In genomic region chr16:74867281-74867849, GRCh38 we compare ENCODE assay signal across 21 cellular contexts.
DNase-seq lines count a peak whose midpoint lies in the region; ATAC-seq, FAIRE-seq and TF ChIP-seq lines count a peak whose summit lies in the region.
"Had no signal": no experiment of that assay in that cellular context is flagged by ENCODE, and none has a peak within 500 bp of the region (broad histone marks: within the 10 kb centered on the region; RNA-seq: fewer than 3 reads in every experiment).

No MANE protein-coding gene starts in this region.

- H3K36me3 ChIP-seq in K562 (ENCODE audit: control insufficient read depth, insufficient read depth, low read length) (peaks cover 6% of the 10 kb centered on the region; the same call in 1 of the 3 replicates), adrenal gland (replicated peaks in 1 of 2) (peaks cover 0 to 9% of the 10 kb centered on the region in 2 donors), left ventricle myocardium inferior (peaks cover 9% of the 10 kb centered on the region)
- H3K36me3 ChIP-seq: thyroid gland had no signal

- H3K4me1 Mint-ChIP-seq in activated naive CD4-positive, alpha-beta T cell treated with anti-CD3 and anti-CD28 coated beads, Interleukin-2, amount 10 ng/mL, durations not matched to agents 7 days and 5 days: peaks cover 36% of the 10 kb centered on the region
- peaks cover 10% of the 10 kb centered on the region for H3K4me1 Mint-ChIP-seq in type B pancreatic cell (ENCODE audit: unreplicated experiment)

- no peak for TF ChIP-seq RAD21 in K562 (CRISPR knock-in tag; conservative IDR thresholded peaks at IDR 0.05 in 1 of 2, IDR thresholded peaks at IDR 0.05 in 1 of 2)

- no peak for TF ChIP-seq CTCF in K562 (IDR thresholded peaks at IDR 0.05 in 2 of 3, conservative IDR thresholded peaks at IDR 0.05 in 1 of 3; ENCODE audit: insufficient read depth in 2 of 3, low read depth in 1 of 3, low read length in 3 of 3)
- no peak for TF ChIP-seq CTCF in type B pancreatic cell (conservative IDR thresholded peaks at IDR 0.05)
- no peak for TF ChIP-seq CTCF in adrenal gland (IDR thresholded peaks at IDR 0.05)
- TF ChIP-seq CTCF in left ventricle myocardium inferior (IDR thresholded peaks at IDR 0.05; ENCODE audit: borderline replicate concordance): no peak

- peaks cover 11% of the 10 kb centered on the region for H3K36me3 Mint-ChIP-seq in activated naive CD4-positive, alpha-beta T cell treated with anti-CD3 and anti-CD28 coated beads, Interleukin-2, amount 10 ng/mL, durations not matched to agents 7 days and 5 days
- peaks cover 3% of the 10 kb centered on the region for H3K36me3 Mint-ChIP-seq in type B pancreatic cell

- H4K20me1 ChIP-seq in K562 (replicated peaks; ENCODE audit: control insufficient read depth, insufficient read depth, low read length): no peaks in the 10 kb centered on the region

- H3K27me3 Mint-ChIP-seq in activated naive CD4-positive, alpha-beta T cell treated with anti-CD3 and anti-CD28 coated beads, Interleukin-2, amount 10 ng/mL, durations not matched to agents 7 days and 5 days: no peaks in the 10 kb centered on the region
- no peaks in the 10 kb centered on the region for H3K27me3 Mint-ChIP-seq in type B pancreatic cell

- peak overlapping the region; percentile 79 for H3K27ac Mint-ChIP-seq in activated naive CD4-positive, alpha-beta T cell treated with anti-CD3 and anti-CD28 coated beads, Interleukin-2, amount 10 ng/mL, durations not matched to agents 7 days and 5 days
- peak overlapping the region; percentile 26 for H3K27ac Mint-ChIP-seq in type B pancreatic cell

- H3K4me3 ChIP-seq in K562 (no peak overlapping the region), adrenal gland (no peak overlapping the region), left ventricle myocardium inferior (no peak overlapping the region)
- H3K4me3 ChIP-seq: SJSA1, thyroid gland had no signal

- H3K9me1 ChIP-seq in K562 (ENCODE audit: control insufficient read depth, insufficient read depth, low read length): no peaks in the 10 kb centered on the region

- ATAC-seq in K562: no peak
- ATAC-seq: sciatic nerve had no signal

- H3K27ac ChIP-seq in K562 (ENCODE audit: extremely low read depth, low read depth, low read length) (no peak overlapping the region), adrenal gland (no peak overlapping the region), left ventricle myocardium inferior (replicated peaks) (no peak overlapping the region)

- CTCF ChIA-PET in activated naive CD4-positive, alpha-beta T cell treated with anti-CD3 and anti-CD28 coated beads, Interleukin-2, amount 10 ng/mL, durations not matched to agents 7 days and 5 days (lab: Charles Lee): interaction anchor here (0.9 to 1.4 kb wide), 2 partner anchors 55 to 244 kb away, joined by 3 to 4 read pairs; no protein-coding TSS in a partner anchor
- CTCF ChIA-PET in K562 (lab: Yijun Ruan, JAX; ENCODE audit: low intra/inter-chr PET ratio): no interaction called here

- BruUV-seq in K562 (replicated peaks; lab: Mats Ljungman, UMichigan): no TSS peak

- H3K4me3 Mint-ChIP-seq in activated naive CD4-positive, alpha-beta T cell treated with anti-CD3 and anti-CD28 coated beads, Interleukin-2, amount 10 ng/mL, durations not matched to agents 7 days and 5 days: no peak overlapping the region
- no peak overlapping the region for H3K4me3 Mint-ChIP-seq in type B pancreatic cell

- intact Hi-C loops in K562 (cut with micrococcal nuclease) (loop anchor here (10.0 kb wide), 1 partner anchor 267 kb away; no protein-coding TSS in a partner anchor), adrenal gland (cut with DNase I) (loop anchor here in 1 of 2 donors (10.0 kb wide), 1 partner anchor 163 kb away; the partner anchor contains the start of gene MLKL), left ventricle myocardium inferior (cut with micrococcal nuclease) (no loop called here)

- H3K27me3 ChIP-seq in K562 (ENCODE audit: control insufficient read depth in 2 of 2, insufficient read depth in 2 of 2, low read length in 2 of 2) (no peaks in the 10 kb centered on the region), adrenal gland (no peaks in the 10 kb centered on the region), left ventricle myocardium inferior (ENCODE audit: low read depth) (no peaks in the 10 kb centered on the region)
- H3K27me3 ChIP-seq: SJSA1, thyroid gland had no signal

- no peak overlapping the region for H3K9ac ChIP-seq in K562 (ENCODE audit: insufficient read depth in 1 of 2, low read depth in 2 of 2, low read length in 2 of 2)

- FAIRE-seq in K562 (lab: Jason Lieb, UNC): no peak
- FAIRE-seq: colon, GM18507, GM19239 had no signal

- H3K4me1 ChIP-seq in K562 (replicated peaks in 1 of 2; ENCODE audit: control insufficient read depth in 2 of 2, insufficient read depth in 2 of 2, low read length in 2 of 2) (no peaks in the 10 kb centered on the region), adrenal gland (replicated peaks in 1 of 2) (peaks cover 0 to 4% of the 10 kb centered on the region in 2 donors), left ventricle myocardium inferior (no peaks in the 10 kb centered on the region)
- H3K4me1 ChIP-seq: thyroid gland had no signal

- no peak for TF ChIP-seq EP300 in K562 (IDR thresholded peaks at IDR 0.05; ENCODE audit: low read length)

- WGBS in K562 (ENCODE audit: insufficient coverage, low coverage, missing lambda C conversion rate): 49% methylated on average over 15 of the region's 15 CpGs
- WGBS in adrenal gland, 4 donors: 75 to 86% (median 83%) methylated on average over 15 of the region's 15 CpGs

- H2AFZ ChIP-seq in K562 (ENCODE audit: low read depth, low read length): no peak overlapping the region

- in situ Hi-C loops in K562 (cut with MboI): no loop called here

- no peaks in the 10 kb centered on the region for H3K9me3 ChIP-seq in K562 (replicated peaks; ENCODE audit: control insufficient read depth, insufficient read depth, low read depth, low read length)
- no peaks in the 10 kb centered on the region for H3K9me3 ChIP-seq in adrenal gland (replicated peaks in 1 of 3)
- no peaks in the 10 kb centered on the region for H3K9me3 ChIP-seq in left ventricle myocardium inferior (replicated peaks)
- H3K9me3 ChIP-seq: SJSA1, thyroid gland had no signal

- TF ChIP-seq POLR2A in K562 (conservative IDR thresholded peaks at IDR 0.05) (no peak), adrenal gland (IDR thresholded peaks at IDR 0.05) (no peak)

- DNase-seq in activated naive CD4-positive, alpha-beta T cell treated with anti-CD3 and anti-CD28 coated beads, Interleukin-2, amount 10 ng/mL, durations not matched to agents 7 days and 5 days: no peak
- no peak for DNase-seq in activated naive CD4-positive, alpha-beta T cell treated with anti-CD3 and anti-CD28 coated beads, Interleukin-2, amount 50 U/mL, for 16 hours
- DNase-seq in NCI-H526 treated with DMSO at 0.1 percent for 48 hours (lab: John Stamatoyannopoulos, UW) (peak; percentile 2), K562 (ENCODE audit: extremely low read depth in 1 of 4, low spot score in 3 of 4) (no peak), type B pancreatic cell (ENCODE audit: extremely low spot score, unreplicated experiment) (no peak), adrenal gland (no peak), left ventricle myocardium inferior (no peak)
- no peak for DNase-seq in NK-92 treated with Interleukin-12 subunit alpha and Interleukin-12 subunit beta, amount 100 ng/mL, for 24 hours (lab: John Stamatoyannopoulos, UW)
- DNase-seq: activated CD8-positive, alpha-beta memory T cell treated with anti-CD3 and anti-CD28 coated beads, Interleukin-2, amount 50 U/mL, for 4 hours; amniotic stem cell; islet precursor cell; NCI-H187 treated with DMSO at 0.1 percent for 48 hours; occipital lobe; stimulated activated CD4-positive, alpha-beta T cell treated with anti-CD3 and anti-CD28 coated beads, Interleukin-2, amount 100 ng/mL, for 48 hours; stimulated activated CD8-positive, alpha-beta memory T cell treated with anti-CD3 and anti-CD28 coated beads, Interleukin-4, amount 100 ng/mL, for 48 hours; thyroid gland had no signal

- H3K9me3 Mint-ChIP-seq in activated naive CD4-positive, alpha-beta T cell treated with anti-CD3 and anti-CD28 coated beads, Interleukin-2, amount 10 ng/mL, durations not matched to agents 7 days and 5 days: no peaks in the 10 kb centered on the region
- no peaks in the 10 kb centered on the region for H3K9me3 Mint-ChIP-seq in type B pancreatic cell

- no peaks in the 10 kb centered on the region for H3K79me2 ChIP-seq in K562 (ENCODE audit: control insufficient read depth, insufficient read depth, low read length)

- POLR2A ChIA-PET in K562 (lab: Yijun Ruan, JAX): no interaction called here

- H3K4me2 ChIP-seq in K562 (ENCODE audit: insufficient read depth, low read length): no peak overlapping the region

TF ChIP-seq in K562, 482 proteins besides CTCF, POLR2A, EP300 and RAD21:
- TF ChIP-seq ARID1B (IDR thresholded peaks at IDR 0.05): no peak
- no peak for TF ChIP-seq PCBP1 (IDR thresholded peaks at IDR 0.05; ENCODE audit: low read depth, low read length, poor library complexity, severe bottlenecking)
- peak; percentile 29 for TF ChIP-seq ZFP36 (IDR thresholded peaks at IDR 0.05; ENCODE audit: low read depth, low read length, partially characterized antibody)
- TF ChIP-seq TBL1XR1 (IDR thresholded peaks at IDR 0.05; ENCODE audit: low read length in 2 of 2): no peak
- TF ChIP-seq TGIF2 (CRISPR knock-in tag; IDR thresholded peaks at IDR 0.05): no peak
- no peak for TF ChIP-seq PHTF2 (CRISPR knock-in tag; IDR thresholded peaks at IDR 0.05)
